ENCODE assay signal across 9 cellular contexts in genomic region chr5:176810084-176810597, GRCh38. TPM values are rescaled to one million over a fixed set of nuclear protein-coding genes. Genes with fewer than 3 reads are reported as not detected.
DNase-seq lines count a peak whose midpoint lies in the region; FAIRE-seq lines count a peak whose summit lies in the region.
"Had no signal": no experiment of that assay in that cellular context is flagged by ENCODE, and none has a peak within 500 bp of the region (broad histone marks: within the 10 kb centered on the region; RNA-seq: fewer than 3 reads in every experiment).

UNC5A (plus strand) TSS chr5:176810559; CDS start chr5:176810751, 192 bp downstream.

- peak; percentile 10 for DNase-seq in activated CD4-positive, CD25-positive, alpha-beta regulatory T cell treated with anti-CD3 and anti-CD28 coated beads, Interleukin-2, amount 50 U/mL, for 16 hours (ENCODE audit: low read depth, low spot score)
- no peak for DNase-seq in activated CD4-positive, CD25-positive, alpha-beta regulatory T cell treated with anti-CD3 and anti-CD28 coated beads, Interleukin-2, amount 50 U/mL, for 72 hours
- DNase-seq in NT2/D1 (ENCODE audit: low read depth, low spot score) (no peak), activated gamma-delta T cell (lab: John Stamatoyannopoulos, UW) (peak; percentile 36), head of caudate nucleus (peak in 33 of 42 donors; percentile 35 to 79 (median 61)), cortex of kidney (lab: John Stamatoyannopoulos, UW) (no peak), small intestine (no peak)

- peaks cover 91% of the 10 kb centered on the region for H3K27me3 ChIP-seq in NT2/D1 (ENCODE audit: insufficient read depth, insufficient read length)
- H3K27me3 ChIP-seq in small intestine (ENCODE audit: control insufficient read depth in 2 of 2, insufficient read depth in 2 of 2, low read length in 2 of 2): peaks cover 18 to 31% of the 10 kb centered on the region in 2 donors

- H3K4me1 ChIP-seq in NT2/D1 (ENCODE audit: insufficient read depth, insufficient read length): peaks cover 7% of the 10 kb centered on the region
- H3K4me1 ChIP-seq in small intestine (ENCODE audit: control insufficient read depth in 2 of 2, insufficient read depth in 1 of 2, low read depth in 1 of 2, low read length in 1 of 2): no peaks in the 10 kb centered on the region

- H3K4me3 ChIP-seq in NT2/D1 (ENCODE audit: insufficient read length, low read depth) (peak within 1 kb of the TSS; percentile 39), skin epidermis (peak within 1 kb of the TSS in 5 of 7 experiments; percentile 12 to 33 (median 24)), small intestine (ENCODE audit: low read depth in 1 of 2, low read length in 2 of 2) (peak within 1 kb of the TSS in 1 of 2 donors; percentile 33)

- intact Hi-C loops in head of caudate nucleus (cut with DNase I): no loop called here

- 0 to 2% (median 0%) methylated on average over 12 to 65 of the region's 65 CpGs for WGBS in small intestine, 3 donors

- no peaks in the 10 kb centered on the region for H3K9me3 ChIP-seq in NT2/D1 (ENCODE audit: insufficient read depth, low read length)
- no peaks in the 10 kb centered on the region for H3K9me3 ChIP-seq in small intestine (ENCODE audit: control insufficient read depth, low read depth)

- H3K36me3 ChIP-seq in NT2/D1 (ENCODE audit: insufficient read depth, insufficient read length, low read length) (no peaks in the 10 kb centered on the region), small intestine (ENCODE audit: control insufficient read depth in 2 of 2, insufficient read depth in 2 of 2, low read length in 2 of 2) (no peaks in the 10 kb centered on the region)

- peak within 1 kb of the TSS; percentile 64 for H3K9ac ChIP-seq in NT2/D1 (ENCODE audit: insufficient read length, low read depth)

- no peak for FAIRE-seq in small intestine (lab: Jason Lieb, UNC)

- H3K27ac ChIP-seq in skin epidermis (no peak within 1 kb of the TSS), small intestine (ENCODE audit: low read depth in 1 of 2, low read length in 1 of 2) (no peak within 1 kb of the TSS)
- H3K27ac ChIP-seq: epithelial cell of prostate had no signal

RNA-seq across cellular contexts. Expression of gene UNC5A, which starts in this region (rescaled TPM):
- polyA plus RNA-seq in small intestine: under 1 TPM in 1 of 3 donors, not detected in 2; 0.63 TPM

Comparison
In these comparisons a context has a peak if more than half of its experiments do, and no peak if none do; other contexts are left out.
1. DNase-seq: peak in activated CD4-positive, CD25-positive, alpha-beta regulatory T cell treated with anti-CD3 and anti-CD28 coated beads, Interleukin-2, amount 50 U/mL, for 16 hours (single experiment), activated gamma-delta T cell (single experiment) and head of caudate nucleus (33 of 42); none in activated CD4-positive, CD25-positive, alpha-beta regulatory T cell treated with anti-CD3 and anti-CD28 coated beads, Interleukin-2, amount 50 U/mL, for 72 hours (single experiment), NT2/D1 (single experiment), cortex of kidney (single experiment) and small intestine (single experiment).